ENCODE assay signal across 23 cellular contexts in the genomic region with DNA sequence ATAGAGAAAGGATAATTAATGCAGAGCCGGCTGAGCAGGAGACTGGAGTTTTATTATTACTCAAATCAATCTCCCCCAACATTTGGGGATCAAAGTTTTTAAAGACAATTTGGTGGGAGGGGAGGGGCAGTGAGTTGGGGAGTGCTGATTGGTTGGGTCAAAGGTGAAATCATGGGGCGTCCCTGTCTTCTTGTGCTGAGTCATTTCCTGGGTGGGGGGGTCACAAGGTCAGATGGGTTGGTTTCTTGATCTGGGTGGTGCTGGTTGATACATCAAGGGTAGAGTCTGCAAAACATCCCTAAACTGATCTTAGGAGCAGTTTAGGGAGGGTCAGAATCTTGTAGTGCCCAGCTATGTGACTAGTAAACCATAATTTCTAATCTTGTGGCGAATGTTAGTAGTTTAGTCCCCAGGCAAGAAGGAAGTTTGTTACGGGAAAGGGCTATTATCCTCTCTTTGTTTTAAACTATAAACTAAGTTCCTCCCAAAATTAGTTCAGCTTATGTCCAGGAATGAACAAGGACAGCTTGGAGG.
DNase-seq lines count a peak whose midpoint lies in the region; ATAC-seq, FAIRE-seq and TF ChIP-seq lines count a peak whose summit lies in the region.
"Had no signal": no experiment of that assay in that cellular context is flagged by ENCODE, and none has a peak within 500 bp of the region (broad histone marks: within the 10 kb centered on the region; RNA-seq: fewer than 3 reads in every experiment).

No MANE protein-coding gene starts in this region.

- no peaks in the 10 kb centered on the region for H4K20me1 ChIP-seq in K562 (replicated peaks; ENCODE audit: control insufficient read depth, insufficient read depth, low read length)
- no peaks in the 10 kb centered on the region for H4K20me1 ChIP-seq in hepatocyte (ENCODE audit: insufficient read depth, poor library complexity, severe bottlenecking)
- no peaks in the 10 kb centered on the region for H4K20me1 ChIP-seq in OCI-LY7 (ENCODE audit: insufficient read depth, low read length)

- H3K9me2 ChIP-seq in hepatocyte (replicated peaks; ENCODE audit: insufficient read depth) (no peaks in the 10 kb centered on the region), OCI-LY7 (ENCODE audit: insufficient read depth, low read length) (no peaks in the 10 kb centered on the region)

- H3K27ac ChIP-seq in K562 (ENCODE audit: extremely low read depth, low read depth, low read length): peak overlapping the region; percentile 73
- H3K27ac ChIP-seq in small intestine (ENCODE audit: low read depth in 1 of 2, low read length in 1 of 2): no peak overlapping the region
- no peak overlapping the region for H3K27ac ChIP-seq in hepatocyte
- no peak overlapping the region for H3K27ac ChIP-seq in OCI-LY7 (ENCODE audit: low read depth, low read length, poor library complexity, severe bottlenecking)
- H3K27ac ChIP-seq: C4-2B, cardiac muscle cell, SJCRH30, uterus had no signal

- no peaks in the 10 kb centered on the region for H3K9me1 ChIP-seq in K562 (ENCODE audit: control insufficient read depth, insufficient read depth, low read length)

- H3K9me3 ChIP-seq in K562 (replicated peaks; ENCODE audit: control insufficient read depth, insufficient read depth, low read depth, low read length): no peaks in the 10 kb centered on the region; the same call in 1 of the 2 replicates
- no peaks in the 10 kb centered on the region for H3K9me3 ChIP-seq in small intestine (ENCODE audit: control insufficient read depth, low read depth)
- no peaks in the 10 kb centered on the region for H3K9me3 ChIP-seq in hepatocyte (ENCODE audit: low read depth)
- H3K9me3 ChIP-seq in OCI-LY7 (ENCODE audit: low read length): no peaks in the 10 kb centered on the region
- H3K9me3 ChIP-seq: SJCRH30, uterus had no signal

- peak overlapping the region; percentile 79 for H2AFZ ChIP-seq in K562 (ENCODE audit: low read depth, low read length)
- H2AFZ ChIP-seq in hepatocyte: no peak overlapping the region
- H2AFZ ChIP-seq in OCI-LY7 (ENCODE audit: low read length): no peak overlapping the region

- H3K4me2 ChIP-seq in K562 (ENCODE audit: insufficient read depth, low read length) (no peak overlapping the region), hepatocyte (no peak overlapping the region), OCI-LY7 (ENCODE audit: low read length) (no peak overlapping the region)
- H3K4me2 ChIP-seq: smooth muscle cell had no signal

- H3K4me1 ChIP-seq in K562 (replicated peaks in 1 of 2; ENCODE audit: control insufficient read depth in 2 of 2, insufficient read depth in 2 of 2, low read length in 2 of 2): peaks cover 0 to 7% of the 10 kb centered on the region in 2 experiments; a peak in 2 of 5 replicates
- peaks cover 0 to 9% of the 10 kb centered on the region in 2 donors for H3K4me1 ChIP-seq in small intestine (ENCODE audit: control insufficient read depth in 2 of 2, insufficient read depth in 1 of 2, low read depth in 1 of 2, low read length in 1 of 2)
- H3K4me1 ChIP-seq in hepatocyte (ENCODE audit: insufficient read depth): no peaks in the 10 kb centered on the region
- peaks cover 16% of the 10 kb centered on the region for H3K4me1 ChIP-seq in OCI-LY7 (ENCODE audit: insufficient read depth, low read length, poor library complexity, severe bottlenecking)
- H3K4me1 ChIP-seq: uterus had no signal

- H3K9ac ChIP-seq in K562 (ENCODE audit: insufficient read depth in 1 of 2, low read depth in 2 of 2, low read length in 2 of 2): no peak overlapping the region

- no peak for ATAC-seq in activated naive CD4-positive, alpha-beta T cell treated with anti-CD3 and anti-CD28 coated beads, Interleukin-2, amount 50 U/mL, for 72 hours
- ATAC-seq in K562: peak; percentile 86
- ATAC-seq: left lobe of liver, T-helper 17 cell had no signal

- no peak overlapping the region for H3K27ac Mint-ChIP-seq in activated naive CD4-positive, alpha-beta T cell treated with anti-CD3 and anti-CD28 coated beads, Interleukin-2, amount 10 ng/mL, durations not matched to agents 7 days and 5 days
- H3K27ac Mint-ChIP-seq in activated naive CD4-positive, alpha-beta T cell treated with anti-CD3 and anti-CD28 coated beads, Interleukin-2, amount 50 U/mL, for 72 hours: peak overlapping the region in 1 of 2 donors; percentile 16
- H3K27ac Mint-ChIP-seq: progenitor cell of endocrine pancreas, T-helper 17 cell had no signal

- no peaks in the 10 kb centered on the region for H3K36me3 Mint-ChIP-seq in activated naive CD4-positive, alpha-beta T cell treated with anti-CD3 and anti-CD28 coated beads, Interleukin-2, amount 10 ng/mL, durations not matched to agents 7 days and 5 days
- H3K36me3 Mint-ChIP-seq in activated naive CD4-positive, alpha-beta T cell treated with anti-CD3 and anti-CD28 coated beads, Interleukin-2, amount 50 U/mL, for 72 hours: no peaks in the 10 kb centered on the region

- in situ Hi-C loops in K562 (cut with MboI): no loop called here

- intact Hi-C loops in K562 (cut with micrococcal nuclease) (no loop called here), OCI-LY7 (cut with micrococcal nuclease; ENCODE audit: unreplicated experiment) (no loop called here)

- peak; percentile 30 for DNase-seq in activated naive CD4-positive, alpha-beta T cell treated with anti-CD3 and anti-CD28 coated beads, Interleukin-2, amount 10 ng/mL, durations not matched to agents 7 days and 5 days
- no peak for DNase-seq in activated naive CD4-positive, alpha-beta T cell treated with anti-CD3 and anti-CD28 coated beads, Interleukin-2, amount 50 U/mL, for 72 hours (ENCODE audit: low spot score in 2 of 2)
- DNase-seq in M059J (ENCODE audit: low read depth) (peak; percentile 7), K562 (ENCODE audit: extremely low read depth in 1 of 4, low spot score in 3 of 4) (peak; percentile 24 to 76 (median 43)), small intestine (peak; percentile 44), NCI-H345 treated with DMSO at 0.1 percent for 48 hours (lab: John Stamatoyannopoulos, UW; ENCODE audit: unreplicated experiment) (no peak), hepatocyte (ENCODE audit: low spot score) (no peak), OCI-LY7 (ENCODE audit: low spot score) (no peak)
- DNase-seq: amniotic stem cell; DMS153; midbrain; NCI-H2107; NCI-H524 treated with DMSO at 0.1 percent for 48 hours; SJCRH30; stimulated activated CD4-positive, alpha-beta T cell treated with anti-CD3 and anti-CD28 coated beads, Interleukin-4, amount 100 ng/mL, for 4 hours; T-helper 17 cell; uterus had no signal

- H3K36me3 ChIP-seq in K562 (ENCODE audit: control insufficient read depth, insufficient read depth, low read length) (no peaks in the 10 kb centered on the region), small intestine (ENCODE audit: control insufficient read depth in 2 of 2, insufficient read depth in 2 of 2, low read length in 2 of 2) (no peaks in the 10 kb centered on the region), hepatocyte (replicated peaks; ENCODE audit: insufficient read depth, low read depth) (no peaks in the 10 kb centered on the region), OCI-LY7 (ENCODE audit: insufficient read depth, low read length) (no peaks in the 10 kb centered on the region)
- H3K36me3 ChIP-seq: cardiac muscle cell, SJCRH30, uterus had no signal

- no peak overlapping the region for H3K4me3 Mint-ChIP-seq in activated naive CD4-positive, alpha-beta T cell treated with anti-CD3 and anti-CD28 coated beads, Interleukin-2, amount 10 ng/mL, durations not matched to agents 7 days and 5 days
- H3K4me3 Mint-ChIP-seq: T-helper 17 cell had no signal

- H3K4me1 Mint-ChIP-seq in activated naive CD4-positive, alpha-beta T cell treated with anti-CD3 and anti-CD28 coated beads, Interleukin-2, amount 10 ng/mL, durations not matched to agents 7 days and 5 days: peaks cover 15% of the 10 kb centered on the region

- BruUV-seq in K562 (replicated peaks; lab: Mats Ljungman, UMichigan): no TSS peak
- no TSS peak for BruUV-seq in OCI-LY7 (replicated peaks; lab: Mats Ljungman, UMichigan)

- H3K4me3 ChIP-seq in K562 (no peak overlapping the region), small intestine (ENCODE audit: low read depth in 1 of 2, low read length in 2 of 2) (no peak overlapping the region), hepatocyte (no peak overlapping the region), OCI-LY7 (ENCODE audit: low read depth, low read length, poor library complexity, severe bottlenecking) (no peak overlapping the region)
- H3K4me3 ChIP-seq: cardiac muscle cell, SJCRH30, smooth muscle cell, uterus had no signal

- no peak; the same call in 1 of the 2 replicates for TF ChIP-seq EP300 in K562 (IDR thresholded peaks at IDR 0.05; ENCODE audit: low read length)

- POLR2A ChIA-PET in K562 (lab: Yijun Ruan, JAX) (interaction anchor here (0.7 kb wide), 1 partner anchor 418 kb away, joined by 3 read pairs; no protein-coding TSS in a partner anchor), OCI-LY7 (lab: Charles Lee) (interaction anchor here (0.7 to 1.5 kb wide), 3 partner anchors 14 to 261 kb away, joined by 4 to 6 read pairs (median 4); no protein-coding TSS in a partner anchor)

- FAIRE-seq in K562 (lab: Jason Lieb, UNC) (peak; percentile 85), small intestine (lab: Jason Lieb, UNC) (no peak)
- FAIRE-seq: GM12891 had no signal

- 29% methylated on average over 4 of the region's 4 CpGs for WGBS in K562 (ENCODE audit: insufficient coverage, low coverage, missing lambda C conversion rate)
- WGBS in small intestine, 3 donors: 55 to 80% (median 57%) methylated on average over 4 of the region's 4 CpGs
- 87% methylated on average over 4 of the region's 4 CpGs for WGBS in hepatocyte (ENCODE audit: low lambda C conversion rate, missing lambda C conversion rate)

- TF ChIP-seq CTCF in K562 (IDR thresholded peaks at IDR 0.05 in 2 of 3, conservative IDR thresholded peaks at IDR 0.05 in 1 of 3; ENCODE audit: insufficient read depth in 2 of 3, low read depth in 1 of 3, low read length in 3 of 3): no peak
- no peak for TF ChIP-seq CTCF in hepatocyte (IDR thresholded peaks at IDR 0.05; ENCODE audit: poor library complexity)
- TF ChIP-seq CTCF in OCI-LY7 (conservative IDR thresholded peaks at IDR 0.05; ENCODE audit: low read length): no peak

- TF ChIP-seq RAD21 in K562 (CRISPR knock-in tag; conservative IDR thresholded peaks at IDR 0.05 in 1 of 2, IDR thresholded peaks at IDR 0.05 in 1 of 2): no peak

- H3K27me3 ChIP-seq in K562 (ENCODE audit: control insufficient read depth in 2 of 2, insufficient read depth in 2 of 2, low read length in 2 of 2) (no peaks in the 10 kb centered on the region), small intestine (ENCODE audit: control insufficient read depth in 2 of 2, insufficient read depth in 2 of 2, low read length in 2 of 2) (no peaks in the 10 kb centered on the region), hepatocyte (peaks cover 5% of the 10 kb centered on the region)
- H3K27me3 ChIP-seq: cardiac muscle cell, SJCRH30, uterus had no signal

- no peaks in the 10 kb centered on the region for H3K9me3 Mint-ChIP-seq in activated naive CD4-positive, alpha-beta T cell treated with anti-CD3 and anti-CD28 coated beads, Interleukin-2, amount 10 ng/mL, durations not matched to agents 7 days and 5 days
- H3K9me3 Mint-ChIP-seq in activated naive CD4-positive, alpha-beta T cell treated with anti-CD3 and anti-CD28 coated beads, Interleukin-2, amount 50 U/mL, for 72 hours: peaks cover 0 to 10% of the 10 kb centered on the region in 2 donors

- no peak for TF ChIP-seq POLR2A in K562 (conservative IDR thresholded peaks at IDR 0.05)

- CTCF ChIA-PET in activated naive CD4-positive, alpha-beta T cell treated with anti-CD3 and anti-CD28 coated beads, Interleukin-2, amount 10 ng/mL, durations not matched to agents 7 days and 5 days (lab: Charles Lee): interaction anchor here (1.9 kb wide), 1 partner anchor 13 kb away, joined by 4 read pairs; no protein-coding TSS in a partner anchor
- CTCF ChIA-PET in K562 (lab: Yijun Ruan, JAX; ENCODE audit: low intra/inter-chr PET ratio): no interaction called here
- CTCF ChIA-PET in OCI-LY7 (lab: Charles Lee; ENCODE audit: unreplicated experiment): no interaction called here

- H3K79me2 ChIP-seq in K562 (ENCODE audit: control insufficient read depth, insufficient read depth, low read length) (no peaks in the 10 kb centered on the region), hepatocyte (no peaks in the 10 kb centered on the region), OCI-LY7 (ENCODE audit: insufficient read depth, low read depth, low read length) (no peaks in the 10 kb centered on the region)

- H3K27me3 Mint-ChIP-seq in activated naive CD4-positive, alpha-beta T cell treated with anti-CD3 and anti-CD28 coated beads, Interleukin-2, amount 10 ng/mL, durations not matched to agents 7 days and 5 days: peaks cover 33% of the 10 kb centered on the region

Comparison
In these comparisons a context has a peak if more than half of its experiments do, and no peak if none do; other contexts are left out.
1. DNase-seq: peak in activated naive CD4-positive, alpha-beta T cell treated with anti-CD3 and anti-CD28 coated beads, Interleukin-2, amount 10 ng/mL, durations not matched to agents 7 days and 5 days (single experiment), M059J (single experiment), K562 (4 of 4) and small intestine (single experiment); none in activated naive CD4-positive, alpha-beta T cell treated with anti-CD3 and anti-CD28 coated beads, Interleukin-2, amount 50 U/mL, for 72 hours (0 of 2), NCI-H345 treated with DMSO at 0.1 percent for 48 hours (single experiment), hepatocyte (single experiment) and OCI-LY7 (single experiment).